In the genomic region with DNA sequence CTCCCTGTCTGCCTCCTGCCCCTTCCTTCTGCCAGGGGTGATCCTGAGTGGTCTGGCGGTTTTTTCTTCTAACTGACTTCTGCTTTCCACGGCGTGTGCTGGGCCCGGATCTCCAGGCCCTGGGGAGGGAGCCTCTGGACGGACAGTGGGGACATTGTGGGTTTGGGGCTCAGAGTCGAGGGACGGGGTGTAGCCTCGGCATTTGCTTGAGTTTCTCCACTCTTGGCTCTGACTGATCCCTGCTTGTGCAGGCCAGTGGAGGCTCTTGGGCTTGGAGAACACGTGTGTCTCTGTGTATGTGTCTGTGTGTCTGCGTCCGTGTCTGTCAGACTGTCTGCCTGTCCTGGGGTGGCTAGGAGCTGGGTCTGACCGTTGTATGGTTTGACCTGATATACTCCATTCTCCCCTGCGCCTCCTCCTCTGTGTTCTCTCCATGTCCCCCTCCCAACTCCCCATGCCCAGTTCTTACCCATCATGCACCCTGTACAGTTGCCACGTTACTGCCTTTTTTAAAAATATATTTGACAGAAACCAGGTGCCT, we compare ENCODE assay signal across 10 cellular contexts. TPM values are rescaled to one million over a fixed set of nuclear protein-coding genes. Genes with fewer than 3 reads are reported as not detected.
A peak's percentile ranks its signal among the peaks of the same experiment; 100 is the strongest.
DNase-seq lines count a peak whose midpoint lies in the region; ATAC-seq and TF ChIP-seq lines count a peak whose summit lies in the region.
"Had no signal": no experiment of that assay in that cellular context is flagged by ENCODE, and none has a peak within 500 bp of the region (broad histone marks: within the 10 kb centered on the region; RNA-seq: fewer than 3 reads in every experiment).

No MANE protein-coding gene starts in this region.

- intact Hi-C loops in breast epithelium (cut with DNase I; ENCODE audit: low total_unique reads) (no loop called here), right lobe of liver (cut with DNase I) (loop anchor here (5.0 to 10.0 kb wide), 3 partner anchors 59 to 129 kb away; no protein-coding TSS in a partner anchor)

- H3K27ac ChIP-seq in HUES48 (ENCODE audit: low read depth, low read length): peak overlapping the region; percentile 81
- H3K27ac ChIP-seq in breast epithelium: peak overlapping the region; percentile 93 to 99
- peak overlapping the region; percentile 64 to 98 (median 97) for H3K27ac ChIP-seq in right lobe of liver
- H3K27ac ChIP-seq in substantia nigra (ENCODE audit: low read depth, low read length, poor library complexity, severe bottlenecking): peak overlapping the region; percentile 64
- H3K27ac ChIP-seq: PC-9 had no signal

- H3K9ac ChIP-seq in HUES48 (ENCODE audit: low read depth, low read length): no peak overlapping the region

- WGBS in right lobe of liver (ENCODE audit: insufficient coverage, low coverage, low lambda C conversion rate, missing lambda C conversion rate): 21% methylated on average over 2 of the region's 14 CpGs

- no peak for TF ChIP-seq CTCF in breast epithelium (IDR thresholded peaks at IDR 0.05)
- TF ChIP-seq CTCF in right lobe of liver (IDR thresholded peaks at IDR 0.05): no peak

- TF ChIP-seq POLR2A in breast epithelium (IDR thresholded peaks at IDR 0.05) (no peak), right lobe of liver (IDR thresholded peaks at IDR 0.05) (no peak)

- ATAC-seq in right lobe of liver: no peak

- H3K36me3 ChIP-seq in HUES48 (ENCODE audit: control insufficient read depth, insufficient read depth, low read length): peaks cover 61% of the 10 kb centered on the region
- H3K36me3 ChIP-seq in breast epithelium: no peaks in the 10 kb centered on the region
- H3K36me3 ChIP-seq in right lobe of liver: peaks cover 0 to 12% (median 0%) of the 10 kb centered on the region in 4 donors

- H3K4me1 ChIP-seq in HUES48 (ENCODE audit: control insufficient read depth, insufficient read depth, low read length) (peaks cover 13% of the 10 kb centered on the region), breast epithelium (peaks cover 11 to 26% of the 10 kb centered on the region in 2 donors), right lobe of liver (peaks cover 0 to 65% (median 31%) of the 10 kb centered on the region in 4 donors)

- H3K27me3 ChIP-seq in HUES48 (ENCODE audit: control insufficient read depth, insufficient read depth, low read length) (peaks cover 2% of the 10 kb centered on the region; the same call in 1 of the 2 replicates), breast epithelium (no peaks in the 10 kb centered on the region), right lobe of liver (no peaks in the 10 kb centered on the region)

- no peaks in the 10 kb centered on the region for H3K9me3 ChIP-seq in HUES48 (ENCODE audit: control insufficient read depth, insufficient read depth, low read length)
- no peaks in the 10 kb centered on the region for H3K9me3 ChIP-seq in breast epithelium
- no peaks in the 10 kb centered on the region for H3K9me3 ChIP-seq in right lobe of liver

- H3K4me3 ChIP-seq in HUES48 (ENCODE audit: low read depth, low read length): no peak overlapping the region
- no peak overlapping the region for H3K4me3 ChIP-seq in breast epithelium
- H3K4me3 ChIP-seq in right lobe of liver: no peak overlapping the region
- H3K4me3 ChIP-seq: PC-9 had no signal

- DNase-seq in breast epithelium (ENCODE audit: low spot score in 2 of 2) (no peak), right lobe of liver (no peak), substantia nigra (lab: John Stamatoyannopoulos, UW) (peak in 2 of 49 donors; percentile 20 to 50), globus pallidus (ENCODE audit: low spot score) (no peak), DMS79 (lab: John Stamatoyannopoulos, UW) (no peak), SW480 (ENCODE audit: low spot score) (no peak)
- DNase-seq: activated CD4-positive, alpha-beta T cell treated with anti-CD3 and anti-CD28 coated beads for 48 hours; naive B cell had no signal

RNA-seq across cellular contexts. Expression of gene SLC29A1, which starts 10.2 kb away (rescaled TPM):
- total RNA-seq in breast epithelium (100 to 1,000 TPM; 106 to 140 (median 110) TPM), right lobe of liver (10 to 100 TPM; 27.4 to 51.3 (median 31.4) TPM)

RNA-seq across cellular contexts. Expression of gene HSP90AB1, which starts 13.3 kb away (rescaled TPM):
- total RNA-seq in breast epithelium: 100 to 1,000 TPM; 643 to 810 (median 662) TPM
- total RNA-seq in right lobe of liver: 100 to 1,000 TPM; 183 to 566 (median 345) TPM

RNA-seq across cellular contexts. Expression of gene MYMX, which starts 16.9 kb away (rescaled TPM):
- total RNA-seq in breast epithelium: 1 to 10 TPM in 2 of 3 donors, under 1 TPM in 1; 0.88 to 3.4 (median 2.9) TPM
- total RNA-seq in right lobe of liver: not detected
- total RNA-seq: PC-9 had no signal

RNA-seq across cellular contexts. Expression of gene SLC35B2, which starts 23.7 kb away (rescaled TPM):
- 10 to 100 TPM; 32.8 to 50.5 (median 38.1) TPM for total RNA-seq in breast epithelium
- 10 to 100 TPM; 15.1 to 29.0 (median 20.9) TPM for total RNA-seq in right lobe of liver

RNA-seq across cellular contexts. Expression of gene NFKBIE, which starts 31.7 kb away (rescaled TPM):
- 10 to 100 TPM in 2 of 3 donors, 1 to 10 TPM in 1; 4.0 to 25.9 (median 14.4) TPM for total RNA-seq in breast epithelium
- 10 to 100 TPM in 3 of 6 experiments, 1 to 10 TPM in 3; 2.5 to 30.2 (median 10.8) TPM for total RNA-seq in right lobe of liver
